1 cellular context compared by ENCODE assay signal in genomic region chr11:2178055-2178773, GRCh38.
TF ChIP-seq lines count a peak whose summit lies in the region.

No MANE protein-coding gene starts in this region.

TF ChIP-seq in HepG2, 621 proteins besides CTCF, POLR2A, EP300 and RAD21:
- TF ChIP-seq MNT (IDR thresholded peaks at IDR 0.05): peak; percentile 49
TF ChIP-seq in HepG2: peak in this region for 1; not testable (repeated sequence) for 620.
